In genomic region chr11:71951741-71952310, GRCh38 we compare ENCODE assay signal across 22 cellular contexts.
"Had no signal": no experiment of that assay in that cellular context is flagged by ENCODE, and none has a peak within 500 bp of the region (broad histone marks: within the 10 kb centered on the region; RNA-seq: fewer than 3 reads in every experiment).

No MANE protein-coding gene starts in this region.

- H3K4me1 ChIP-seq: neural progenitor cell, parathyroid adenoma, uterus had no signal

- H3K4me3 ChIP-seq: left ventricle myocardium inferior, lung, neural progenitor cell, right atrium auricular region, right lobe of liver, smooth muscle cell, tibial nerve, uterus had no signal

- H2AFZ ChIP-seq: neural progenitor cell, parathyroid adenoma had no signal

- H3K9me3 ChIP-seq: left ventricle myocardium inferior, neutrophil, right atrium auricular region, right lobe of liver, tibial nerve, uterus had no signal

- H3K4me2 ChIP-seq: neural progenitor cell, smooth muscle cell had no signal

- FAIRE-seq: islet of Langerhans had no signal

- H3K27me3 ChIP-seq: neural progenitor cell, neutrophil, right atrium auricular region, right lobe of liver, tibial nerve, uterus had no signal

- H3K27ac ChIP-seq: left ventricle myocardium inferior, neural progenitor cell, neutrophil, parathyroid adenoma, right atrium auricular region, right lobe of liver, tibial nerve, uterus had no signal

- H3K9ac ChIP-seq: neural progenitor cell, parathyroid adenoma had no signal

- ATAC-seq: natural killer cell; right lobe of liver; stimulated activated effector memory CD8-positive, alpha-beta T cell treated with anti-CD3 and anti-CD28 coated beads, Interleukin-12 subunit alpha, Interleukin-12 subunit beta, amount 100 ng/mL, for 72 hours had no signal

- DNase-seq: hypothalamus; immature natural killer cell; left ventricle myocardium inferior; mesendoderm; naive B cell; natural killer cell; nephron progenitor cell; occipital lobe; right lobe of liver; stimulated activated CD4-positive, alpha-beta T cell treated with anti-CD3 and anti-CD28 coated beads, Interleukin-1b, Interleukin-23, amount 100 ng/mL, for 48 hours; stimulated activated CD4-positive, alpha-beta T cell treated with anti-CD3 and anti-CD28 coated beads, Interleukin-4, amount 100 ng/mL, for 24 hours; stimulated activated naive CD4-positive, alpha-beta T cell; uterus had no signal

- H3K36me3 ChIP-seq: left ventricle myocardium inferior, neural progenitor cell, neutrophil, right atrium auricular region, right lobe of liver, tibial nerve, uterus had no signal
